Comparison of ENCODE assay signal across 8 cellular contexts in genomic region chr1:36187800-36188593, GRCh38. TPM values are rescaled to one million over a fixed set of nuclear protein-coding genes. Genes with fewer than 3 reads are reported as not detected.
DNase-seq lines count a peak whose midpoint lies in the region; ATAC-seq and TF ChIP-seq lines count a peak whose summit lies in the region.

No MANE protein-coding gene starts in this region.

- peak; percentile 93 for DNase-seq in ELR (ENCODE audit: low read depth)
- peak; percentile 86 for DNase-seq in NCI-H345 (lab: John Stamatoyannopoulos, UW)
- DNase-seq in activated CD4-positive, alpha-beta T cell treated with anti-CD3 and anti-CD28 coated beads for 1 hour: peak; percentile 73
- DNase-seq in cerebellum (ENCODE audit: low spot score): peak; percentile 89
- peak; percentile 44 for DNase-seq in kidney epithelial cell (ENCODE audit: low read depth)
- peak; percentile 54 to 65 for DNase-seq in stimulated activated CD4-positive, alpha-beta T cell treated with anti-CD3 and anti-CD28 coated beads, Interleukin-15, amount 100 ng/mL, for 1 hour (ENCODE audit: low read depth in 1 of 2, low spot score in 1 of 2)

- H3K4me3 ChIP-seq in kidney epithelial cell (ENCODE audit: low read depth, low read length): no peak overlapping the region

- TF ChIP-seq CTCF in kidney epithelial cell (IDR thresholded peaks at IDR 0.05; ENCODE audit: insufficient read depth, low read length, poor library complexity, severe bottlenecking): peak; percentile 86

- ATAC-seq in HG02943 (IDR thresholded peaks at IDR 0.05; ENCODE audit: low read depth, unreplicated experiment) (peak; percentile 72), GM19328 (IDR thresholded peaks at IDR 0.05; ENCODE audit: unreplicated experiment) (no peak)

- H3K27me3 ChIP-seq in kidney epithelial cell (ENCODE audit: control insufficient read depth, insufficient read depth, low read length): no peaks in the 10 kb centered on the region

- H3K36me3 ChIP-seq in kidney epithelial cell (ENCODE audit: control insufficient read depth, insufficient read depth, low read length): no peaks in the 10 kb centered on the region

RNA-seq across cellular contexts. Expression of gene MAP7D1, which starts 32.0 kb away (rescaled TPM):
- total RNA-seq in cerebellum: 47.5 TPM
- 183 and 236 TPM in 2 replicates for total RNA-seq in kidney epithelial cell

RNA-seq across cellular contexts. Expression of gene THRAP3, which starts 36.2 kb away (rescaled TPM):
- 71.7 TPM for total RNA-seq in cerebellum
- 101 and 105 TPM in 2 replicates for total RNA-seq in kidney epithelial cell

RNA-seq across cellular contexts. Expression of gene TRAPPC3, which starts 38.7 kb away (rescaled TPM):
- total RNA-seq in cerebellum: 33.7 TPM
- 105 TPM in 2 replicates for total RNA-seq in kidney epithelial cell
